ENCODE assay signal across 1 cellular context in genomic region chr20:16407251-16408067, GRCh38.
TF ChIP-seq lines count a peak whose summit lies in the region.

No MANE protein-coding gene starts in this region.

TF ChIP-seq in HepG2, 621 proteins besides CTCF, POLR2A, EP300 and RAD21 (continued from another document and continues in another):
- TF ChIP-seq TCF7 (IDR thresholded peaks at IDR 0.05; ENCODE audit: low read depth) (peak; percentile 41; the same call in 1 of the 2 replicates), ARID5B (CRISPR knock-in tag; IDR thresholded peaks at IDR 0.05) (peak; percentile 66), ZNF83 (CRISPR knock-in tag; IDR thresholded peaks at IDR 0.05; ENCODE audit: borderline replicate concordance) (no peak), NCOA2 (CRISPR knock-in tag; IDR thresholded peaks at IDR 0.05) (peak; percentile 72; the same call in 1 of the 2 replicates), FOXA3 (CRISPR knock-in tag; IDR thresholded peaks at IDR 0.05) (0 out of 2 replicates have a peak, but pooled peaks have one; percentile 15), NCOA5 (CRISPR knock-in tag; IDR thresholded peaks at IDR 0.05) (no peak), ZMYM4 (CRISPR knock-in tag; IDR thresholded peaks at IDR 0.05) (peak; percentile 50; the same call in 1 of the 2 replicates), ZEB1 (IDR thresholded peaks at IDR 0.05; ENCODE audit: insufficient replicate concordance, low read depth) (peak; percentile 47), SIX4 (CRISPR knock-in tag; IDR thresholded peaks at IDR 0.05) (no peak), ISL2 (CRISPR knock-in tag; IDR thresholded peaks at IDR 0.05) (peak; percentile 21; the same call in 1 of the 2 replicates), ZBTB44 (CRISPR knock-in tag; IDR thresholded peaks at IDR 0.05) (no peak), NONO (IDR thresholded peaks at IDR 0.05) (no peak), NONO (CRISPR knock-in tag; conservative IDR thresholded peaks at IDR 0.05) (no peak), RXRB (CRISPR knock-in tag; IDR thresholded peaks at IDR 0.05; ENCODE audit: borderline replicate concordance) (peak; percentile 27; the same call in 1 of the 2 replicates), CEBPG (CRISPR knock-in tag; IDR thresholded peaks at IDR 0.05) (no peak), BCL6 (CRISPR knock-in tag; IDR thresholded peaks at IDR 0.05) (peak; percentile 81), ZNF160 (CRISPR knock-in tag; IDR thresholded peaks at IDR 0.05) (no peak), POGK (CRISPR knock-in tag; conservative IDR thresholded peaks at IDR 0.05) (0 out of 2 replicates have a peak, but pooled peaks have one; percentile 51), ZNF609 (CRISPR knock-in tag; IDR thresholded peaks at IDR 0.05; ENCODE audit: borderline replicate concordance) (0 out of 2 replicates have a peak, but pooled peaks have one; percentile 35), CEBPZ (IDR thresholded peaks at IDR 0.05; ENCODE audit: low read length) (no peak), RARA (CRISPR knock-in tag; IDR thresholded peaks at IDR 0.05) (peak; percentile 81), FOXK2 (IDR thresholded peaks at IDR 0.05) (no peak), ZNF687 (CRISPR knock-in tag; IDR thresholded peaks at IDR 0.05) (no peak), SATB2 (CRISPR knock-in tag; IDR thresholded peaks at IDR 0.05) (no peak), MLXIP (CRISPR knock-in tag; IDR thresholded peaks at IDR 0.05; ENCODE audit: borderline replicate concordance) (no peak), NCOR1 (IDR thresholded peaks at IDR 0.05; ENCODE audit: borderline replicate concordance, low read length) (peak; percentile 61), FOXA1 (IDR thresholded peaks at IDR 0.05) (no peak), FOXA1 (CRISPR knock-in tag; IDR thresholded peaks at IDR 0.05) (peak; percentile 23; the same call in 1 of the 2 replicates), TMF1 (CRISPR knock-in tag; IDR thresholded peaks at IDR 0.05; ENCODE audit: low read depth) (no peak), ZNF12 (CRISPR knock-in tag; IDR thresholded peaks at IDR 0.05) (no peak)
